In the genomic region with DNA sequence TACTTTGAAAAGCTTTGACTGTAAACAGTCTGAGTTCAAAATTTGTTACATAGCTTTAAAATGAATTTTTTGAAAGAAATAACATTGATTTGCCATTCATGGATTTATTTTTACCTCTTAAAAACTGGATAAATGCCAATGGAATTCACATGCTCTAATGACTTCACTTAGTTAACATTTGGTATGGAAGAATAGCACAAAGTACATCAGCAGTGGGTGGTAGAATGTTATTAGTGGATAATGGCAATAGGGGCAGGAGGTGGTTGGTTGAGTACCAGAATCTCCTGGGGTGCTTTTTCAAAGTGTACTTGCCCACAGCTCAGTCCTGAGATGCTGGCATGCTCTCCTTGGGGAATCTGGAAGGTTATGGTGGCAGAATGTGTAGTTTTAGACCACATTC, we compare ENCODE assay signal across 21 cellular contexts. TPM values are rescaled to one million over a fixed set of nuclear protein-coding genes. Genes with fewer than 3 reads are reported as not detected.
DNase-seq lines count a peak whose midpoint lies in the region; ATAC-seq, FAIRE-seq and TF ChIP-seq lines count a peak whose summit lies in the region.
"Had no signal": no experiment of that assay in that cellular context is flagged by ENCODE, and none has a peak within 500 bp of the region (broad histone marks: within the 10 kb centered on the region; RNA-seq: fewer than 3 reads in every experiment).

No MANE protein-coding gene starts in this region.

- H2AFZ ChIP-seq in HepG2 (ENCODE audit: low read length): no peak overlapping the region

- H3K27me3 Mint-ChIP-seq in brain (peaks cover 11% of the 10 kb centered on the region), nephron (ENCODE audit: low read depth) (peaks cover 3% of the 10 kb centered on the region)

- POLR2A ChIA-PET in HepG2 (lab: Yijun Ruan, JAX): interaction anchor here (1.6 kb wide), 1 partner anchor 68 kb away, joined by 4 read pairs; no protein-coding TSS in a partner anchor

- H3K4me3 ChIP-seq in HepG2 (replicated peaks in 1 of 3; ENCODE audit: insufficient read depth in 1 of 3, low read depth in 2 of 3, low read length in 3 of 3) (peak overlapping the region in 2 of 3 experiments; percentile 8 to 20; a peak in 2 of 6 replicates), right lobe of liver (no peak overlapping the region), BE2C (ENCODE audit: low read depth, low read length) (no peak overlapping the region), dorsolateral prefrontal cortex (peak overlapping the region in 22 of 59 donors; percentile 1 to 46 (median 15))

- H3K27ac Mint-ChIP-seq in brain: peak overlapping the region in 2 of 5 experiments; percentile 68 to 71
- H3K27ac Mint-ChIP-seq in nephron: peak overlapping the region; percentile 21 to 79 (median 25)
- H3K27ac Mint-ChIP-seq: natural killer cell treated with Interleukin-12 subunit alpha and Interleukin-12 subunit beta and Interleukin-15 and Interleukin-18, amount 100 ng/mL, for 72 hours had no signal

- ATAC-seq in HepG2 (no peak), right lobe of liver (no peak)
- ATAC-seq: natural killer cell treated with Interleukin-12 subunit alpha and Interleukin-12 subunit beta and Interleukin-15 and Interleukin-18, amount 100 ng/mL, for 72 hours; Panc1 had no signal

- H3K4me1 Mint-ChIP-seq in brain: peaks cover 75% of the 10 kb centered on the region
- H3K4me1 Mint-ChIP-seq in nephron: peaks cover 46% of the 10 kb centered on the region

- no peak for FAIRE-seq in HepG2 (lab: Jason Lieb, UNC)

- H3K36me3 Mint-ChIP-seq in brain: peaks cover 12% of the 10 kb centered on the region
- H3K36me3 Mint-ChIP-seq in nephron (ENCODE audit: low read depth): peaks cover 15% of the 10 kb centered on the region
- H3K36me3 Mint-ChIP-seq: natural killer cell treated with Interleukin-12 subunit alpha and Interleukin-12 subunit beta and Interleukin-15 and Interleukin-18, amount 100 ng/mL, for 72 hours had no signal

- H3K9me3 ChIP-seq in HepG2 (ENCODE audit: low read length) (no peaks in the 10 kb centered on the region), right lobe of liver (no peaks in the 10 kb centered on the region), BE2C (no peaks in the 10 kb centered on the region)

- H3K9me3 Mint-ChIP-seq in brain: no peaks in the 10 kb centered on the region
- no peaks in the 10 kb centered on the region for H3K9me3 Mint-ChIP-seq in nephron
- H3K9me3 Mint-ChIP-seq: natural killer cell treated with Interleukin-12 subunit alpha and Interleukin-12 subunit beta and Interleukin-15 and Interleukin-18, amount 100 ng/mL, for 72 hours had no signal

- BruUV-seq in HepG2 (replicated peaks; lab: Mats Ljungman, UMichigan): no TSS peak

- H3K27ac ChIP-seq in HepG2 (ENCODE audit: extremely low read length, insufficient read depth, low read length): no peak overlapping the region
- no peak overlapping the region for H3K27ac ChIP-seq in right lobe of liver
- no peak overlapping the region for H3K27ac ChIP-seq in dorsolateral prefrontal cortex
- H3K27ac ChIP-seq: epithelial cell of prostate, WERI-Rb-1 had no signal

- no peaks in the 10 kb centered on the region; the same call in 1 of the 2 replicates for H4K20me1 ChIP-seq in HepG2 (ENCODE audit: insufficient read depth, low read length)

- H3K9ac ChIP-seq in HepG2 (ENCODE audit: insufficient read depth, low read depth, low read length): no peak overlapping the region

- TF ChIP-seq CTCF in HepG2 (CRISPR knock-in tag; IDR thresholded peaks at IDR 0.05) (no peak), right lobe of liver (IDR thresholded peaks at IDR 0.05) (no peak), brain (conservative IDR thresholded peaks at IDR 0.05) (no peak), nephron (IDR thresholded peaks at IDR 0.05; ENCODE audit: unreplicated experiment in 3 of 3) (no peak), BE2C (IDR thresholded peaks at IDR 0.05; ENCODE audit: low read depth, low read length) (no peak), dorsolateral prefrontal cortex (IDR thresholded peaks at IDR 0.05 in 54 of 56, conservative IDR thresholded peaks at IDR 0.05 in 2 of 56; ENCODE audit: low read depth in 1 of 56, partially characterized antibody in 56 of 56) (no peak)

- in situ Hi-C loops in HepG2 (cut with HindIII; ENCODE audit: extremely low pct_ligation_motif_present, low pct_unique_long_range_greater_than_20kb): no loop called here

- peaks cover 4 to 5% of the 10 kb centered on the region in 2 experiments; a peak in 4 of 5 replicates for H3K36me3 ChIP-seq in HepG2 (replicated peaks in 1 of 2; ENCODE audit: control insufficient read depth in 1 of 2, insufficient read depth in 2 of 2, low read length in 2 of 2)
- H3K36me3 ChIP-seq in right lobe of liver: no peaks in the 10 kb centered on the region
- H3K36me3 ChIP-seq in BE2C: no peaks in the 10 kb centered on the region

- TF ChIP-seq POLR2A in HepG2 (IDR thresholded peaks at IDR 0.05; ENCODE audit: insufficient read depth in 1 of 2, low read depth in 2 of 2, low read length in 2 of 2) (no peak), right lobe of liver (IDR thresholded peaks at IDR 0.05) (no peak)

- H3K4me1 ChIP-seq in HepG2 (ENCODE audit: insufficient read depth, low read length) (peaks cover 72% of the 10 kb centered on the region), right lobe of liver (no peaks in the 10 kb centered on the region), BE2C (no peaks in the 10 kb centered on the region)

- DNase-seq in HepG2 (ENCODE audit: low spot score) (peak; percentile 12), right lobe of liver (no peak), BE2C (no peak), GOT3 (lab: John Stamatoyannopoulos, UW) (no peak), amygdala (lab: John Stamatoyannopoulos, UW) (no peak), dorsolateral prefrontal cortex (no peak)
- DNase-seq: activated CD4-positive, alpha-beta T cell treated with anti-CD3 and anti-CD28 coated beads, Interleukin-2, amount 50 U/mL, for 4 hours; activated gamma-delta T cell treated with Interleukin-2 at 50 U/mL for 16 hours; C1 segment of cervical spinal cord; Calu3; IMR-90; NCI-H1436 treated with DMSO at 0.1 percent for 48 hours; NCI-H2171; substantia nigra; T-helper 2 cell; WERI-Rb-1 had no signal

- peak overlapping the region; percentile 72 for H3K4me2 ChIP-seq in HepG2 (ENCODE audit: low read depth, low read length)

- H3K4me3 Mint-ChIP-seq in brain (peak overlapping the region; percentile 71 to 96 (median 74)), nephron (peak overlapping the region; percentile 54 to 63 (median 60))
- H3K4me3 Mint-ChIP-seq: natural killer cell treated with Interleukin-12 subunit alpha and Interleukin-12 subunit beta and Interleukin-15 and Interleukin-18, amount 100 ng/mL, for 72 hours had no signal

- TF ChIP-seq EP300 in HepG2 (IDR thresholded peaks at IDR 0.05; ENCODE audit: low read depth in 2 of 2, low read length in 2 of 2) (no peak), HepG2 (CRISPR knock-in tag; IDR thresholded peaks at IDR 0.05; ENCODE audit: borderline replicate concordance) (no peak)

- peaks cover 73% of the 10 kb centered on the region for H3K79me2 ChIP-seq in HepG2 (ENCODE audit: insufficient read depth, low read length)

- intact Hi-C loops in HepG2 (cut with micrococcal nuclease; ENCODE audit: unreplicated experiment) (no loop called here), right lobe of liver (cut with DNase I) (no loop called here), dorsolateral prefrontal cortex (cut with DNase I) (loop anchor here in 1 of 2 donors (10.0 kb wide), 1 partner anchor 283 kb away; no protein-coding TSS in a partner anchor)

- no peak for TF ChIP-seq RAD21 in HepG2 (CRISPR knock-in tag; IDR thresholded peaks at IDR 0.05)

- CTCF ChIA-PET in HepG2 (lab: Yijun Ruan, JAX; ENCODE audit: low intra/inter-chr PET ratio, low total read pairs): no interaction called here

- H3K27me3 ChIP-seq in HepG2 (ENCODE audit: control insufficient read depth in 1 of 2, insufficient read depth in 2 of 2, low read length in 2 of 2) (no peaks in the 10 kb centered on the region; a peak in 1 of 5 replicates), right lobe of liver (peaks cover 0 to 4% of the 10 kb centered on the region in 2 donors), BE2C (peaks cover 35% of the 10 kb centered on the region), dorsolateral prefrontal cortex (no peaks in the 10 kb centered on the region)

TF ChIP-seq in HepG2, 621 proteins besides CTCF, POLR2A, EP300 and RAD21 (continues in another document):
- no peak for TF ChIP-seq HNRNPL (IDR thresholded peaks at IDR 0.05; ENCODE audit: low read depth, low read length)

RNA-seq across cellular contexts. Expression of a gene that starts 4.7 kb away (rescaled TPM):
- total RNA-seq in HepG2 (2016; rRNA removed; fragmentation: Illumina TruSeq; extraction: Trizol) (18.2 and 31.9 TPM in 2 replicates), right lobe of liver (1 to 10 TPM in 2 of 6 experiments, under 1 TPM in 4; 0.49 to 2.0 (median 0.81) TPM), dorsolateral prefrontal cortex (100 to 1,000 TPM in 18 of 120 experiments, 10 to 100 TPM in 102; 63.1 to 120 (median 86.9) TPM)
- 7.9 and 8.8 TPM in 2 replicates for total RNA-seq in HepG2 (2016; cell fraction: cytosol; rRNA removed; fragmentation: Illumina TruSeq; extraction: Trizol; ENCODE audit: low read depth)
- 16.4 and 28.7 TPM in 2 replicates for total RNA-seq in HepG2 (2016; cell fraction: insoluble cytoplasmic fraction; rRNA removed; fragmentation: Illumina TruSeq; extraction: Trizol)
- 9.4 and 11.1 TPM in 2 replicates for total RNA-seq in HepG2 (2016; cell fraction: membrane; rRNA removed; fragmentation: Illumina TruSeq; extraction: Trizol)
- 93.4 and 93.5 TPM in 2 replicates for total RNA-seq in HepG2 (2016; cell fraction: nucleus; rRNA removed; fragmentation: Illumina TruSeq; extraction: Trizol)
- polyA plus RNA-seq in HepG2 (2011; rRNA removed) (9.2 and 11.4 TPM in 2 replicates), brain (ENCODE audit: insufficient read depth, low read depth, low replicate concordance) (3.8 TPM)
- polyA plus RNA-seq in HepG2 (2011; cell fraction: cytosol; rRNA removed): 2.3 and 3.2 TPM in 2 replicates
- polyA plus RNA-seq in HepG2 (2011; cell fraction: nucleus; rRNA removed): 24.2 and 24.8 TPM in 2 replicates
- polyA plus RNA-seq in HepG2 (2012): 7.9 and 8.2 TPM in 2 replicates
- polyA plus RNA-seq in HepG2 (2016; cell fraction: cytosol; fragmentation: Illumina TruSeq; extraction: Trizol; ENCODE audit: low read depth): 0.18 and 0.20 TPM in 2 replicates
- 4.1 and 4.7 TPM in 2 replicates for polyA plus RNA-seq in HepG2 (2016; cell fraction: insoluble cytoplasmic fraction; fragmentation: Illumina TruSeq; extraction: Trizol; ENCODE audit: low read depth)
- polyA plus RNA-seq in HepG2 (2016; cell fraction: membrane; fragmentation: Illumina TruSeq; extraction: Trizol; ENCODE audit: low read depth): 0.95 TPM in 2 replicates
- polyA plus RNA-seq in HepG2 (2016; cell fraction: nucleus; fragmentation: Illumina TruSeq; extraction: Trizol; ENCODE audit: insufficient read depth, low read depth): 19.8 and 20.6 TPM in 2 replicates
- 9.7 and 17.0 TPM in 2 replicates for polyA minus RNA-seq in HepG2 (2011; rRNA and poly(A)+ RNA removed; ENCODE audit: low replicate concordance)
- polyA minus RNA-seq in HepG2 (2011; cell fraction: cytosol; rRNA and poly(A)+ RNA removed): 11.1 and 11.3 TPM in 2 replicates
- polyA minus RNA-seq in HepG2 (2011; cell fraction: nucleus; rRNA and poly(A)+ RNA removed): 192 and 239 TPM in 2 replicates
- 0.43 TPM for polyA plus RNA-seq in BE2C (2012; ENCODE audit: insufficient read depth, insufficient read length, low read depth)
- total RNA-seq: IMR-90 had no signal
- polyA plus RNA-seq: IMR-90 had no signal

Comparison
In these comparisons a context has a peak if more than half of its experiments do, and no peak if none do; other contexts are left out.
1. H3K4me3 ChIP-seq: peak in HepG2 (2 of 3); none in right lobe of liver (0 of 3) and BE2C (single experiment).